Comparison of ENCODE assay signal across 2 cellular contexts in the genomic region with DNA sequence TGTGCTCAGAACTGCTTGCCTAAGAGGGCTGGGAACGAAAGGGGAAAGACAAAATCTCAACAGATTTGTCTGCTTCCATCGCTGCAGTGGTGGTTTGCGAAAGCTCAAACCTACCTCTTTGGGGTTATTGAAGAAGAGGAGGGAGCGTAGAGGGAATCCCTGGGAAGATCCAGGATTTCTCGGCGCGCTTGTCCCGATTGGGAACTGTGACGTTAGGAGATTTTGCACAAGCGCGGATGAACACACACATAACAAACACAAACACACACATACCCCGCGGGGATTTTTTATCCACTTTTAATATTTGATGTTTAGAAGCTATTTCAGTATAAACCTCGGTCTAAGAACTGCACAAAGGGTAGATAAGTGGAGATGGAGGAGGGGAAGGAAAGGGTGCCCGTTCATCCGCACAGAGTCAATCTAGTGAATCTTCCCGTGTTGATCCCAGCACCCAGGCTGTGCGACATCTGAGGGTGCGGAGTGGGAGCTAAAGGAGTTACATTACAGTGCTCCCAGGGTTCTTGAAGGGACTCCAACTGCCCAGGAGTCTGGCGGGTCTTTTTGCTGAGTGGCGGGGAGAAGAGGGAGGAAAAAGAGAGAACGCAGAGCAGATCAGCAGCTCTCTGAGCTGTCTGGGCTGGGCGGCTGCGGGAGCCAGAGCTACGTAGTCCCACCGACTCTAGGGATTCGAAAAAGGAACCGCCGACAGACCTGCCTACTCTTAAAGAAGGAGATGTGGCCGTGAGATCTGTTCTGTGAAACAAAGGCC.
TF ChIP-seq lines count a peak whose summit lies in the region.

No MANE protein-coding gene starts in this region.

TF ChIP-seq in SK-N-SH, 30 proteins besides CTCF, POLR2A, EP300 and RAD21 (continued from another document):
- TF ChIP-seq, protein P1, sequence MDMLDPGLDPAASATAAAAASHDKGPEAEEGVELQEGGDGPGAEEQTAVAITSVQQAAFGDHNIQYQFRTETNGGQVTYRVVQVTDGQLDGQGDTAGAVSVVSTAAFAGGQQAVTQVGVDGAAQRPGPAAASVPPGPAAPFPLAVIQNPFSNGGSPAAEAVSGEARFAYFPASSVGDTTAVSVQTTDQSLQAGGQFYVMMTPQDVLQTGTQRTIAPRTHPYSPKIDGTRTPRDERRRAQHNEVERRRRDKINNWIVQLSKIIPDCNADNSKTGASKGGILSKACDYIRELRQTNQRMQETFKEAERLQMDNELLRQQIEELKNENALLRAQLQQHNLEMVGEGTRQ (IDR thresholded peaks at IDR 0.05; ENCODE audit: borderline replicate concordance, low read depth, low read length) = no peak
- TF ChIP-seq TAF1 (IDR thresholded peaks at IDR 0.05; ENCODE audit: borderline replicate concordance, low read depth, low read length) (no peak), RCOR1 (IDR thresholded peaks at IDR 0.05; ENCODE audit: low read length) (no peak), MXI1 (IDR thresholded peaks at IDR 0.05; ENCODE audit: low read depth, low read length) (no peak), NFIC (IDR thresholded peaks at IDR 0.05; ENCODE audit: borderline replicate concordance) (no peak), POLR2AphosphoS5 (IDR thresholded peaks at IDR 0.05; ENCODE audit: low read depth, low read length) (no peak), FOXM1 (IDR thresholded peaks at IDR 0.05; ENCODE audit: low read depth) (no peak), JUND (IDR thresholded peaks at IDR 0.05) (no peak)
- TF ChIP-seq, protein P2, sequence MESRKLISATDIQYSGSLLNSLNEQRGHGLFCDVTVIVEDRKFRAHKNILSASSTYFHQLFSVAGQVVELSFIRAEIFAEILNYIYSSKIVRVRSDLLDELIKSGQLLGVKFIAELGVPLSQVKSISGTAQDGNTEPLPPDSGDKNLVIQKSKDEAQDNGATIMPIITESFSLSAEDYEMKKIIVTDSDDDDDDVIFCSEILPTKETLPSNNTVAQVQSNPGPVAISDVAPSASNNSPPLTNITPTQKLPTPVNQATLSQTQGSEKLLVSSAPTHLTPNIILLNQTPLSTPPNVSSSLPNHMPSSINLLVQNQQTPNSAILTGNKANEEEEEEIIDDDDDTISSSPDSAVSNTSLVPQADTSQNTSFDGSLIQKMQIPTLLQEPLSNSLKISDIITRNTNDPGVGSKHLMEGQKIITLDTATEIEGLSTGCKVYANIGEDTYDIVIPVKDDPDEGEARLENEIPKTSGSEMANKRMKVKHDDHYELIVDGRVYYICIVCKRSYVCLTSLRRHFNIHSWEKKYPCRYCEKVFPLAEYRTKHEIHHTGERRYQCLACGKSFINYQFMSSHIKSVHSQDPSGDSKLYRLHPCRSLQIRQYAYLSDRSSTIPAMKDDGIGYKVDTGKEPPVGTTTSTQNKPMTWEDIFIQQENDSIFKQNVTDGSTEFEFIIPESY (IDR thresholded peaks at IDR 0.05; ENCODE audit: borderline replicate concordance, low read depth) = no peak

TF ChIP-seq in SK-N-SH treated with all-trans-retinoic acid at 6 μM for 48 hours, 23 proteins besides CTCF, POLR2A, EP300 and RAD21 (continued from another document):
- TF ChIP-seq, protein P3, sequence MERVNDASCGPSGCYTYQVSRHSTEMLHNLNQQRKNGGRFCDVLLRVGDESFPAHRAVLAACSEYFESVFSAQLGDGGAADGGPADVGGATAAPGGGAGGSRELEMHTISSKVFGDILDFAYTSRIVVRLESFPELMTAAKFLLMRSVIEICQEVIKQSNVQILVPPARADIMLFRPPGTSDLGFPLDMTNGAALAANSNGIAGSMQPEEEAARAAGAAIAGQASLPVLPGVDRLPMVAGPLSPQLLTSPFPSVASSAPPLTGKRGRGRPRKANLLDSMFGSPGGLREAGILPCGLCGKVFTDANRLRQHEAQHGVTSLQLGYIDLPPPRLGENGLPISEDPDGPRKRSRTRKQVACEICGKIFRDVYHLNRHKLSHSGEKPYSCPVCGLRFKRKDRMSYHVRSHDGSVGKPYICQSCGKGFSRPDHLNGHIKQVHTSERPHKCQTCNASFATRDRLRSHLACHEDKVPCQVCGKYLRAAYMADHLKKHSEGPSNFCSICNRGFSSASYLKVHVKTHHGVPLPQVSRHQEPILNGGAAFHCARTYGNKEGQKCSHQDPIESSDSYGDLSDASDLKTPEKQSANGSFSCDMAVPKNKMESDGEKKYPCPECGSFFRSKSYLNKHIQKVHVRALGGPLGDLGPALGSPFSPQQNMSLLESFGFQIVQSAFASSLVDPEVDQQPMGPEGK (CRISPR knock-in tag; IDR thresholded peaks at IDR 0.05; ENCODE audit: borderline replicate concordance) = no peak
- TF ChIP-seq GLIS3 (CRISPR knock-in tag; IDR thresholded peaks at IDR 0.05) (no peak), CSDC2 (CRISPR knock-in tag; IDR thresholded peaks at IDR 0.05) (no peak), ZNF565 (CRISPR knock-in tag; conservative IDR thresholded peaks at IDR 0.05; ENCODE audit: low read depth) (no peak), ZFP3 (CRISPR knock-in tag; IDR thresholded peaks at IDR 0.05) (no peak), ARNTL (CRISPR knock-in tag; IDR thresholded peaks at IDR 0.05; ENCODE audit: borderline replicate concordance, low read depth) (no peak)
- TF ChIP-seq, protein P4, sequence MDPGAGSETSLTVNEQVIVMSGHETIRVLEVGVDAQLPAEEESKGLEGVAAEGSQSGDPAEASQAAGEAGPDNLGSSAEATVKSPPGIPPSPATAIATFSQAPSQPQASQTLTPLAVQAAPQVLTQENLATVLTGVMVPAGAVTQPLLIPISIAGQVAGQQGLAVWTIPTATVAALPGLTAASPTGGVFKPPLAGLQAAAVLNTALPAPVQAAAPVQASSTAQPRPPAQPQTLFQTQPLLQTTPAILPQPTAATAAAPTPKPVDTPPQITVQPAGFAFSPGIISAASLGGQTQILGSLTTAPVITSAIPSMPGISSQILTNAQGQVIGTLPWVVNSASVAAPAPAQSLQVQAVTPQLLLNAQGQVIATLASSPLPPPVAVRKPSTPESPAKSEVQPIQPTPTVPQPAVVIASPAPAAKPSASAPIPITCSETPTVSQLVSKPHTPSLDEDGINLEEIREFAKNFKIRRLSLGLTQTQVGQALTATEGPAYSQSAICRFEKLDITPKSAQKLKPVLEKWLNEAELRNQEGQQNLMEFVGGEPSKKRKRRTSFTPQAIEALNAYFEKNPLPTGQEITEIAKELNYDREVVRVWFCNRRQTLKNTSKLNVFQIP (CRISPR knock-in tag; IDR thresholded peaks at IDR 0.05; ENCODE audit: borderline replicate concordance, low read depth) = no peak
- TF ChIP-seq, protein P5, sequence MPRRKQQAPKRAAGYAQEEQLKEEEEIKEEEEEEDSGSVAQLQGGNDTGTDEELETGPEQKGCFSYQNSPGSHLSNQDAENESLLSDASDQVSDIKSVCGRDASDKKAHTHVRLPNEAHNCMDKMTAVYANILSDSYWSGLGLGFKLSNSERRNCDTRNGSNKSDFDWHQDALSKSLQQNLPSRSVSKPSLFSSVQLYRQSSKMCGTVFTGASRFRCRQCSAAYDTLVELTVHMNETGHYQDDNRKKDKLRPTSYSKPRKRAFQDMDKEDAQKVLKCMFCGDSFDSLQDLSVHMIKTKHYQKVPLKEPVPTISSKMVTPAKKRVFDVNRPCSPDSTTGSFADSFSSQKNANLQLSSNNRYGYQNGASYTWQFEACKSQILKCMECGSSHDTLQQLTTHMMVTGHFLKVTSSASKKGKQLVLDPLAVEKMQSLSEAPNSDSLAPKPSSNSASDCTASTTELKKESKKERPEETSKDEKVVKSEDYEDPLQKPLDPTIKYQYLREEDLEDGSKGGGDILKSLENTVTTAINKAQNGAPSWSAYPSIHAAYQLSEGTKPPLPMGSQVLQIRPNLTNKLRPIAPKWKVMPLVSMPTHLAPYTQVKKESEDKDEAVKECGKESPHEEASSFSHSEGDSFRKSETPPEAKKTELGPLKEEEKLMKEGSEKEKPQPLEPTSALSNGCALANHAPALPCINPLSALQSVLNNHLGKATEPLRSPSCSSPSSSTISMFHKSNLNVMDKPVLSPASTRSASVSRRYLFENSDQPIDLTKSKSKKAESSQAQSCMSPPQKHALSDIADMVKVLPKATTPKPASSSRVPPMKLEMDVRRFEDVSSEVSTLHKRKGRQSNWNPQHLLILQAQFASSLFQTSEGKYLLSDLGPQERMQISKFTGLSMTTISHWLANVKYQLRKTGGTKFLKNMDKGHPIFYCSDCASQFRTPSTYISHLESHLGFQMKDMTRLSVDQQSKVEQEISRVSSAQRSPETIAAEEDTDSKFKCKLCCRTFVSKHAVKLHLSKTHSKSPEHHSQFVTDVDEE (CRISPR knock-in tag; IDR thresholded peaks at IDR 0.05) = no peak
